Comparison of ENCODE assay signal across 11 cellular contexts in genomic region chr2:207428573-207428972, GRCh38.
"Had no signal": no experiment of that assay in that cellular context is flagged by ENCODE, and none has a peak within 500 bp of the region (broad histone marks: within the 10 kb centered on the region; RNA-seq: fewer than 3 reads in every experiment).

No MANE protein-coding gene starts in this region.

- H3K27ac Mint-ChIP-seq: GM23338, H9, HFFc6 had no signal

- H3K9ac ChIP-seq: GM23248 had no signal

- H2AFZ ChIP-seq: GM23248, GM23338 had no signal

- H3K9me3 Mint-ChIP-seq: GM23338, H9 had no signal

- H3K4me2 ChIP-seq: GM23338 had no signal

- H3K4me3 ChIP-seq: GM23248, GM23338, HAP-1 had no signal

- H3K27ac ChIP-seq: GM23248 had no signal

- DNase-seq: GM23248, GOT3, H7, H9, HCEC 1CT, HFFc6 had no signal

- H3K4me1 Mint-ChIP-seq: GM23338, H9 had no signal

- H3K9me3 ChIP-seq: HAP-1 had no signal

- ATAC-seq: GM23338, HCT116 had no signal

- H3K4me1 ChIP-seq: HAP-1 had no signal

- H3K4me3 Mint-ChIP-seq: GM23338, H9, HFFc6 had no signal

- FAIRE-seq: H1, H54 had no signal

- H3K36me3 ChIP-seq: HAP-1 had no signal
